18 cellular contexts compared by ENCODE assay signal in genomic region chr6:69421986-69422385, GRCh38.
A peak's percentile ranks its signal among the peaks of the same experiment; 100 is the strongest.
DNase-seq lines count a peak whose midpoint lies in the region; TF ChIP-seq lines count a peak whose summit lies in the region.
"Had no signal": no experiment of that assay in that cellular context is flagged by ENCODE, and none has a peak within 500 bp of the region (broad histone marks: within the 10 kb centered on the region; RNA-seq: fewer than 3 reads in every experiment).

No MANE protein-coding gene starts in this region.

- in situ Hi-C loops in brain microvascular endothelial cell (cut with HindIII; ENCODE audit: low pct_ligation_motif_present, low sequenced_read_pairs), result no loop called here

- DNase-seq in NCI-H2171 treated with DMSO at 0.1 percent for 48 hours (lab: John Stamatoyannopoulos, UW), result peak; percentile 35
- DNase-seq in NCI-H2171 (lab: John Stamatoyannopoulos, UW), result no peak
- peak; percentile 14 to 76 for DNase-seq in SJCRH30
- DNase-seq in cerebellar nuclear complex (lab: John Stamatoyannopoulos, UW), result peak; percentile 1 to 55
- peak; percentile 28 for DNase-seq in retina
- no peak for DNase-seq in brain microvascular endothelial cell
- DNase-seq in HEK293T (ENCODE audit: extremely low spot score), result no peak
- DNase-seq in NCI-H1105 (lab: John Stamatoyannopoulos, UW), result no peak
- DNase-seq: Caco-2; CD4-positive, CD25-positive, alpha-beta regulatory T cell; CD8-positive, alpha-beta T cell; DMS79; GM23248; H7; HCEC 1CT had no signal

- H3K36me3 ChIP-seq in SJCRH30, result no peaks in the 10 kb centered on the region
- H3K36me3 ChIP-seq in brain microvascular endothelial cell (replicated peaks), result no peaks in the 10 kb centered on the region
- H3K36me3 ChIP-seq: BLaER1 had no signal

- H3K27ac ChIP-seq in SJCRH30 (peak overlapping the region; percentile 97), brain microvascular endothelial cell (no peak overlapping the region)
- H3K27ac ChIP-seq: 22Rv1, BLaER1, C4-2B, GM23248 had no signal

- no peak for TF ChIP-seq CTCF in brain microvascular endothelial cell (IDR thresholded peaks at IDR 0.05; ENCODE audit: low read depth, low read length, missing control alignments)

- POLR2A ChIA-PET in HEK293T (lab: Yijun Ruan, JAX), result no interaction called here

- CTCF ChIA-PET in HEK293T (lab: Yijun Ruan, JAX), result no interaction called here

- no peak overlapping the region for H3K4me3 ChIP-seq in SJCRH30
- H3K4me3 ChIP-seq in brain microvascular endothelial cell (ENCODE audit: low read depth, low read length), result no peak overlapping the region
- H3K4me3 ChIP-seq: BLaER1, GM23248 had no signal

- H3K4me1 ChIP-seq in SJCRH30, result peaks cover 31% of the 10 kb centered on the region
- H3K4me1 ChIP-seq: BLaER1, Caco-2 had no signal

- H3K9me3 ChIP-seq in SJCRH30 (replicated peaks), result no peaks in the 10 kb centered on the region; the same call in 1 of the 2 replicates
- H3K9me3 ChIP-seq: BLaER1, Caco-2 had no signal

- H3K27me3 ChIP-seq in SJCRH30 (no peaks in the 10 kb centered on the region), brain microvascular endothelial cell (replicated peaks) (no peaks in the 10 kb centered on the region)
- H3K27me3 ChIP-seq: BLaER1 had no signal

TF ChIP-seq in HEK293T, 16 proteins besides CTCF, POLR2A, EP300 and RAD21:
- no peak for TF ChIP-seq SUZ12 (IDR thresholded peaks at IDR 0.05)
- no peak for TF ChIP-seq SP1 (IDR thresholded peaks at IDR 0.05)
- TF ChIP-seq ARNT (IDR thresholded peaks at IDR 0.05), result no peak
- no peak for TF ChIP-seq L3MBTL2 (conservative IDR thresholded peaks at IDR 0.05)
- TF ChIP-seq FOXK2 (IDR thresholded peaks at IDR 0.05), result no peak
- no peak for TF ChIP-seq CTBP1 (IDR thresholded peaks at IDR 0.05; ENCODE audit: borderline replicate concordance)
TF ChIP-seq in HEK293T: peak in this region for 0.

Comparison
In these comparisons a context has a peak if more than half of its experiments do, and no peak if none do; other contexts are left out.
1. DNase-seq: peak in NCI-H2171 treated with DMSO at 0.1 percent for 48 hours (single experiment), SJCRH30 (2 of 2), cerebellar nuclear complex (2 of 2) and retina (single experiment); none in NCI-H2171 (single experiment), brain microvascular endothelial cell (single experiment), HEK293T (single experiment) and NCI-H1105 (single experiment).